7 cellular contexts compared by ENCODE assay signal in genomic region chr9:131349881-131350563, GRCh38. TPM values are rescaled to one million over a fixed set of nuclear protein-coding genes. Genes with fewer than 3 reads are reported as not detected.
DNase-seq lines count a peak whose midpoint lies in the region; ATAC-seq and TF ChIP-seq lines count a peak whose summit lies in the region.

No MANE protein-coding gene starts in this region.

- ATAC-seq in GM18867 (IDR thresholded peaks at IDR 0.05; ENCODE audit: unreplicated experiment) (peak; percentile 70), heart right ventricle (peak; percentile 89 to 97 (median 94))
- ATAC-seq in activated naive CD8-positive, alpha-beta T cell treated with anti-CD3 and anti-CD28 coated beads, Interleukin-2, amount 50 U/mL, for 24 hours: peak; percentile 97

- no peaks in the 10 kb centered on the region for H3K9me3 ChIP-seq in heart right ventricle

- H3K27ac ChIP-seq in heart right ventricle: peak overlapping the region in 2 of 10 donors; percentile 20 to 24

- WGBS in heart right ventricle, 2 donors: 8 to 9% methylated on average over 27 of the region's 27 CpGs

- no peaks in the 10 kb centered on the region for H3K9me3 Mint-ChIP-seq in activated naive CD8-positive, alpha-beta T cell treated with anti-CD3 and anti-CD28 coated beads, Interleukin-2, amount 50 U/mL, for 24 hours
- H3K9me3 Mint-ChIP-seq in type B pancreatic cell: no peaks in the 10 kb centered on the region

- H3K36me3 Mint-ChIP-seq in activated naive CD8-positive, alpha-beta T cell treated with anti-CD3 and anti-CD28 coated beads, Interleukin-2, amount 50 U/mL, for 24 hours (ENCODE audit: low read depth): no peaks in the 10 kb centered on the region
- no peaks in the 10 kb centered on the region for H3K36me3 Mint-ChIP-seq in type B pancreatic cell

- DNase-seq in NCI-H1694 (lab: John Stamatoyannopoulos, UW) (peak; percentile 43), T follicular helper cell (ENCODE audit: low read depth) (peak; percentile 77), heart right ventricle (peak; percentile 91 to 92), posterior cingulate gyrus (peak; percentile 79 to 98 (median 91)), type B pancreatic cell (ENCODE audit: extremely low spot score, unreplicated experiment) (peak; percentile 86)
- DNase-seq in activated naive CD8-positive, alpha-beta T cell treated with anti-CD3 and anti-CD28 coated beads, Interleukin-2, amount 50 U/mL, for 24 hours: peak; percentile 92

- peaks cover 11% of the 10 kb centered on the region for H3K4me1 Mint-ChIP-seq in activated naive CD8-positive, alpha-beta T cell treated with anti-CD3 and anti-CD28 coated beads, Interleukin-2, amount 50 U/mL, for 24 hours
- peaks cover 9% of the 10 kb centered on the region for H3K4me1 Mint-ChIP-seq in type B pancreatic cell (ENCODE audit: unreplicated experiment)

- intact Hi-C loops in heart right ventricle (cut with DNase I): loop anchor here (1.0 to 10.0 kb wide), 8 partner anchors 125 to 402 kb away; partner anchors contain the start of gene RAPGEF1 (in 3 of the 10)
- intact Hi-C loops in posterior cingulate gyrus (cut with DNase I): loop anchor here (5.0 kb wide), 2 partner anchors 127 to 392 kb away; partner anchors contain the start of gene RAPGEF1

- peak overlapping the region in 8 of 10 donors; percentile 4 to 45 (median 38) for H3K4me3 ChIP-seq in heart right ventricle

- no peak overlapping the region for H3K27ac Mint-ChIP-seq in activated naive CD8-positive, alpha-beta T cell treated with anti-CD3 and anti-CD28 coated beads, Interleukin-2, amount 50 U/mL, for 24 hours
- peak overlapping the region; percentile 74 for H3K27ac Mint-ChIP-seq in type B pancreatic cell

- H3K36me3 ChIP-seq in heart right ventricle: no peaks in the 10 kb centered on the region

- no peaks in the 10 kb centered on the region for H3K27me3 ChIP-seq in heart right ventricle

- TF ChIP-seq CTCF in heart right ventricle (IDR thresholded peaks at IDR 0.05): peak; percentile 72 to 95 (median 89)
- peak; percentile 89 for TF ChIP-seq CTCF in type B pancreatic cell (conservative IDR thresholded peaks at IDR 0.05)

- peaks cover 4 to 12% (median 10%) of the 10 kb centered on the region in 9 donors for H3K4me1 ChIP-seq in heart right ventricle

- no peak overlapping the region for H3K4me3 Mint-ChIP-seq in activated naive CD8-positive, alpha-beta T cell treated with anti-CD3 and anti-CD28 coated beads, Interleukin-2, amount 50 U/mL, for 24 hours
- H3K4me3 Mint-ChIP-seq in type B pancreatic cell: peak overlapping the region; percentile 86

- H3K27me3 Mint-ChIP-seq in activated naive CD8-positive, alpha-beta T cell treated with anti-CD3 and anti-CD28 coated beads, Interleukin-2, amount 50 U/mL, for 24 hours: peaks cover 2% of the 10 kb centered on the region
- H3K27me3 Mint-ChIP-seq in type B pancreatic cell: peaks cover 3% of the 10 kb centered on the region

RNA-seq across cellular contexts. Expression of gene PRRC2B, which starts 43.9 kb away (rescaled TPM):
- 100 to 1,000 TPM; 107 to 153 (median 132) TPM for total RNA-seq in heart right ventricle
- polyA plus RNA-seq in heart right ventricle: 10 to 100 TPM; 26.4 to 77.1 TPM
- 225 and 300 TPM in 2 replicates for total RNA-seq in type B pancreatic cell (ENCODE audit: low replicate concordance)
